ENCODE assay signal across 8 cellular contexts in genomic region chr17:62966426-62967110, GRCh38. TPM values are rescaled to one million over a fixed set of nuclear protein-coding genes. Genes with fewer than 3 reads are reported as not detected.
A peak's percentile ranks its signal among the peaks of the same experiment; 100 is the strongest.
DNase-seq lines count a peak whose midpoint lies in the region; ATAC-seq lines count a peak whose summit lies in the region.

No MANE protein-coding gene starts in this region.

- peaks cover 17% of the 10 kb centered on the region for H3K4me1 Mint-ChIP-seq in memory B cell

- ATAC-seq in HG03571 (IDR thresholded peaks at IDR 0.05; ENCODE audit: unreplicated experiment) (peak; percentile 46), memory B cell (ENCODE audit: low read depth) (peak; percentile 58)
- ATAC-seq in activated CD4-positive, CD25-positive, alpha-beta regulatory T cell treated with anti-CD3 and anti-CD28 coated beads, Interleukin-2, amount 50 U/mL, for 24 hours = peak; percentile 44 to 45

- DNase-seq in SIG-M5 treated with dmso at 0.1 percent for 504 hours (lab: John Stamatoyannopoulos, UW; ENCODE audit: unreplicated experiment) (peak; percentile 55), SIG-M5 (lab: John Stamatoyannopoulos, UW) (no peak), dermis microvascular lymphatic vessel endothelial cell (ENCODE audit: low read depth in 2 of 2) (peak; percentile 15 to 25), memory B cell (ENCODE audit: low spot score in 2 of 2) (peak in 1 of 2 donors; percentile 6), NCI-H446 treated with DMSO at 0.1 percent for 48 hours (lab: John Stamatoyannopoulos, UW) (no peak)
- peak; percentile 33 to 41 for DNase-seq in stimulated activated CD8-positive, alpha-beta memory T cell treated with anti-CD3 and anti-CD28 coated beads, Interleukin-4, amount 100 ng/mL, for 4 hours (ENCODE audit: low read depth in 2 of 2, low spot score in 1 of 2)

- no peak overlapping the region for H3K27ac Mint-ChIP-seq in memory B cell

- peaks cover 2% of the 10 kb centered on the region for H3K27me3 Mint-ChIP-seq in memory B cell

- H3K4me3 Mint-ChIP-seq in memory B cell = peak overlapping the region; percentile 81

- no peaks in the 10 kb centered on the region for H3K9me3 Mint-ChIP-seq in memory B cell

- H3K36me3 Mint-ChIP-seq in memory B cell = no peaks in the 10 kb centered on the region

RNA-seq across cellular contexts. Expression of gene TANC2, which starts 0.5 kb away (rescaled TPM):
- 41.5 and 87.0 TPM in 2 replicates for total RNA-seq in dermis microvascular lymphatic vessel endothelial cell

Comparison
In these comparisons a context has a peak if more than half of its experiments do, and no peak if none do; other contexts are left out.
1. DNase-seq: peak in SIG-M5 treated with dmso at 0.1 percent for 504 hours (single experiment), dermis microvascular lymphatic vessel endothelial cell (2 of 2) and stimulated activated CD8-positive, alpha-beta memory T cell treated with anti-CD3 and anti-CD28 coated beads, Interleukin-4, amount 100 ng/mL, for 4 hours (2 of 2); none in SIG-M5 (single experiment) and NCI-H446 treated with DMSO at 0.1 percent for 48 hours (single experiment).
2. Peak in every context shown above with its lines, with median percentiles within 50 percentile points of each other: ATAC-seq.